Comparison of ENCODE assay signal across 8 cellular contexts in the genomic region with DNA sequence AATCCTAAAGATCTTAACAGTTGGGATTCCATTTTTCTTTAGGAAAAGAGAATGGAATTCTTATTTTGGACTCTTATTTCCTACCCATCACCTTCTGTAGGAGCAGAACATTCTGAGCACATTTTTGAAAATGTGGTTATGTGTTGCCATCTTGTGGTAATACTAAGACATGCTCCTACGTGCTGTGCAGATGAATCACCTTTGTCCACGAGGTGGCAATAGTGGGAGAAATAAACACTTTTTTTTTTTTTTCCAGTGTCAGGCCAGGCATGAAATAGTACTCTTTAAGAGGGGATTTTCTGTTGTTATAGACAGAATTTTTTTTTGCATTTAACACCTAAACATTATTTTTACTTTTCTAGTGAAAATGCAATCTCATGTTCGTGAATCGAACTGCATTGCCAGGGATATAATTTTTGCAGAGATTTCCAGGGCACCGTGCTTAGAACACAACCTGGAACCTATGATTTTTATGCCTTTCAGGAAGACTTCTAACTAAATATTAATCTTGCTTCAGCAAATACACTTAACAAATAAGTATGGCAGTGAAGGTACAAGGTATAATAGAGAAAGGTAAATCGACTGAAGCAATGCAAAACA.
DNase-seq lines count a peak whose midpoint lies in the region; ATAC-seq and TF ChIP-seq lines count a peak whose summit lies in the region.

No MANE protein-coding gene starts in this region.

- H3K9me3 ChIP-seq in PC-9 (ENCODE audit: insufficient read depth, low read depth): no peaks in the 10 kb centered on the region
- no peaks in the 10 kb centered on the region for H3K9me3 ChIP-seq in ovary
- no peaks in the 10 kb centered on the region for H3K9me3 ChIP-seq in uterus

- TF ChIP-seq POLR2A in ovary (IDR thresholded peaks at IDR 0.05) (no peak), uterus (IDR thresholded peaks at IDR 0.05) (no peak)

- no peaks in the 10 kb centered on the region for H3K4me1 Mint-ChIP-seq in activated T-helper 17 cell treated with anti-CD3 and anti-CD28 coated beads, Interleukin-2, amount 50 U/mL, for 72 hours

- BruUV-seq in PC-9 (replicated peaks; lab: Mats Ljungman, UMichigan): no TSS peak

- H3K79me2 ChIP-seq in PC-9 (ENCODE audit: low read depth): no peaks in the 10 kb centered on the region

- H3K4me3 ChIP-seq in PC-9 (no peak overlapping the region), ovary (no peak overlapping the region), uterus (no peak overlapping the region)

- POLR2A ChIA-PET in PC-9 (lab: Charles Lee; ENCODE audit: unreplicated experiment): no interaction called here

- H4K20me1 ChIP-seq in PC-9 (ENCODE audit: insufficient read depth): no peaks in the 10 kb centered on the region

- no peaks in the 10 kb centered on the region for H3K9me2 ChIP-seq in PC-9 (ENCODE audit: insufficient read depth)

- H2AFZ ChIP-seq in PC-9: no peak overlapping the region

- intact Hi-C loops in PC-9 (cut with micrococcal nuclease; ENCODE audit: unreplicated experiment): loop anchor here (1.0 to 5.0 kb wide), 4 partner anchors 603 to 993 kb away; no protein-coding TSS in a partner anchor
- intact Hi-C loops in ovary (cut with DNase I): no loop called here
- intact Hi-C loops in uterus (cut with DNase I; ENCODE audit: low total_unique reads): no loop called here

- TF ChIP-seq EP300 in ovary (IDR thresholded peaks at IDR 0.05): no peak

- H3K27ac Mint-ChIP-seq in activated T-helper 17 cell treated with anti-CD3 and anti-CD28 coated beads, Interleukin-2, amount 50 U/mL, for 72 hours: no peak overlapping the region

- H3K27me3 Mint-ChIP-seq in activated T-helper 17 cell treated with anti-CD3 and anti-CD28 coated beads, Interleukin-2, amount 50 U/mL, for 72 hours: no peaks in the 10 kb centered on the region

- CTCF ChIA-PET in PC-9 (lab: Charles Lee): interaction anchor here (0.6 kb wide), 1 partner anchor 1932 kb away, joined by 4 read pairs; no protein-coding TSS in a partner anchor

- no peak overlapping the region for H3K4me3 Mint-ChIP-seq in activated T-helper 17 cell treated with anti-CD3 and anti-CD28 coated beads, Interleukin-2, amount 50 U/mL, for 72 hours

- no peaks in the 10 kb centered on the region for H3F3A ChIP-seq in PC-9 (ENCODE audit: insufficient read depth, low read depth)

- 49 to 56% (median 52%) methylated on average over 6 of the region's 6 CpGs for WGBS in ovary, 3 donors

- H3K4me1 ChIP-seq in PC-9 (replicated peaks; ENCODE audit: insufficient read depth) (no peaks in the 10 kb centered on the region), foreskin keratinocyte (peaks cover 12% of the 10 kb centered on the region), ovary (ENCODE audit: insufficient read depth) (no peaks in the 10 kb centered on the region), uterus (no peaks in the 10 kb centered on the region)

- H3K27ac ChIP-seq in PC-9 (no peak overlapping the region), foreskin keratinocyte (no peak overlapping the region), ovary (no peak overlapping the region), uterus (no peak overlapping the region)

- H3K27me3 ChIP-seq in PC-9 (ENCODE audit: insufficient read depth, low read depth) (no peaks in the 10 kb centered on the region), foreskin keratinocyte (no peaks in the 10 kb centered on the region), ovary (no peaks in the 10 kb centered on the region), uterus (no peaks in the 10 kb centered on the region)

- no peak overlapping the region for H3K4me2 ChIP-seq in PC-9

- H3K9me3 Mint-ChIP-seq in activated T-helper 17 cell treated with anti-CD3 and anti-CD28 coated beads, Interleukin-2, amount 50 U/mL, for 72 hours: no peaks in the 10 kb centered on the region

- ATAC-seq in activated T-helper 17 cell treated with anti-CD3 and anti-CD28 coated beads, Interleukin-2, amount 50 U/mL, for 72 hours (replicated peaks): peak; percentile 86
- ATAC-seq in foreskin keratinocyte: peak; percentile 85

- TF ChIP-seq CTCF in PC-9 (conservative IDR thresholded peaks at IDR 0.05) (peak; percentile 91), foreskin keratinocyte (conservative IDR thresholded peaks at IDR 0.05) (peak; percentile 100), ovary (IDR thresholded peaks at IDR 0.05) (peak; percentile 72 to 90 (median 90)), uterus (IDR thresholded peaks at IDR 0.05) (peak; percentile 88 to 98 (median 93))

- no peaks in the 10 kb centered on the region for H3K36me3 Mint-ChIP-seq in activated T-helper 17 cell treated with anti-CD3 and anti-CD28 coated beads, Interleukin-2, amount 50 U/mL, for 72 hours (ENCODE audit: low read depth)

- DNase-seq in GM04503 (ENCODE audit: low read depth) (peak; percentile 44), GOT3 (lab: John Stamatoyannopoulos, UW) (peak; percentile 16), Kasumi-1 (lab: John Stamatoyannopoulos, UW) (peak; percentile 67 to 70), PC-9 (peak; percentile 61 to 63), foreskin keratinocyte (peak in 1 of 2 donors; percentile 69), ovary (peak; percentile 44 to 75 (median 58)), uterus (peak; percentile 61 to 75)

- no peaks in the 10 kb centered on the region for H3K36me3 ChIP-seq in PC-9 (ENCODE audit: low read depth)
- no peaks in the 10 kb centered on the region for H3K36me3 ChIP-seq in ovary
- no peaks in the 10 kb centered on the region for H3K36me3 ChIP-seq in uterus
